In genomic region chr1:46719689-46720088, GRCh38 we compare ENCODE assay signal across 1 cellular context.
TF ChIP-seq lines count a peak whose summit lies in the region.

No MANE protein-coding gene starts in this region.

TF ChIP-seq in HEK293, 187 proteins besides CTCF, POLR2A, EP300 and RAD21 (continued from another document and continues in another):
- no peak for TF ChIP-seq ZSCAN18 (tag by site-specific recombination; IDR thresholded peaks at IDR 0.05)
- no peak for TF ChIP-seq ZNF514 (tag by site-specific recombination; IDR thresholded peaks at IDR 0.05)
- no peak for TF ChIP-seq ZSCAN4 (tag by site-specific recombination; IDR thresholded peaks at IDR 0.05)
- no peak for TF ChIP-seq ZNF792 (tag by site-specific recombination; IDR thresholded peaks at IDR 0.05)
- no peak for TF ChIP-seq ZNF449 (tag by site-specific recombination; IDR thresholded peaks at IDR 0.05)
- no peak for TF ChIP-seq ZNF121 (tag by site-specific recombination; IDR thresholded peaks at IDR 0.05)
- no peak for TF ChIP-seq AEBP2 (tag by site-specific recombination; IDR thresholded peaks at IDR 0.05; ENCODE audit: borderline replicate concordance)
- no peak for TF ChIP-seq ZBTB20 (tag by site-specific recombination; IDR thresholded peaks at IDR 0.05)
- no peak for TF ChIP-seq ZNF157 (tag by site-specific recombination; IDR thresholded peaks at IDR 0.05)
- no peak for TF ChIP-seq PRDM1 (tag by site-specific recombination; IDR thresholded peaks at IDR 0.05)
- TF ChIP-seq ZBTB1 (tag by site-specific recombination; IDR thresholded peaks at IDR 0.05): 0 out of 2 replicates have a peak, but pooled peaks have one; percentile 17
- no peak for TF ChIP-seq ZNF571 (tag by site-specific recombination; IDR thresholded peaks at IDR 0.05)
- no peak for TF ChIP-seq ZBTB10 (tag by site-specific recombination; IDR thresholded peaks at IDR 0.05)
- no peak for TF ChIP-seq ZSCAN5A (tag by site-specific recombination; IDR thresholded peaks at IDR 0.05)
- TF ChIP-seq ZSCAN30 (tag by site-specific recombination; IDR thresholded peaks at IDR 0.05): no peak
- TF ChIP-seq ZFP69B (tag by site-specific recombination; IDR thresholded peaks at IDR 0.05): no peak
- TF ChIP-seq MYNN (tag by site-specific recombination; IDR thresholded peaks at IDR 0.05; ENCODE audit: borderline replicate concordance): no peak
- TF ChIP-seq ZNF10 (tag by site-specific recombination; IDR thresholded peaks at IDR 0.05): peak; percentile 86; the same call in 1 of the 2 replicates
- 0 out of 2 replicates have a peak, but pooled peaks have one; percentile 42 for TF ChIP-seq TSHZ1 (tag by site-specific recombination; IDR thresholded peaks at IDR 0.05; ENCODE audit: borderline replicate concordance)
- TF ChIP-seq ZNF394 (tag by site-specific recombination; IDR thresholded peaks at IDR 0.05; ENCODE audit: borderline replicate concordance): no peak
- no peak for TF ChIP-seq ZNF37A (tag by site-specific recombination; IDR thresholded peaks at IDR 0.05)
- no peak for TF ChIP-seq TRIM28 (IDR thresholded peaks at IDR 0.05; ENCODE audit: borderline replicate concordance, low read length)
- no peak for TF ChIP-seq ZNF791 (tag by site-specific recombination; IDR thresholded peaks at IDR 0.05)
- TF ChIP-seq ZNF623 (tag by site-specific recombination; IDR thresholded peaks at IDR 0.05): no peak
- TF ChIP-seq WT1 (tag by site-specific recombination; IDR thresholded peaks at IDR 0.05): peak; percentile 99
- no peak for TF ChIP-seq RBAK (tag by site-specific recombination; IDR thresholded peaks at IDR 0.05)
- no peak for TF ChIP-seq ZNF549 (tag by site-specific recombination; IDR thresholded peaks at IDR 0.05)
- TF ChIP-seq ZBTB26 (tag by site-specific recombination; optimal IDR thresholded peaks at IDR 0.05): no peak
- no peak for TF ChIP-seq BCL11B (tag by site-specific recombination; IDR thresholded peaks at IDR 0.05; ENCODE audit: low read depth)
- TF ChIP-seq ZNF239 (tag by site-specific recombination; IDR thresholded peaks at IDR 0.05): no peak
- peak; percentile 83 for TF ChIP-seq ZNF843 (tag by site-specific recombination; IDR thresholded peaks at IDR 0.05)
- TF ChIP-seq ZNF423 (tag by site-specific recombination; IDR thresholded peaks at IDR 0.05): no peak
- no peak for TF ChIP-seq ZNF211 (tag by site-specific recombination; IDR thresholded peaks at IDR 0.05; ENCODE audit: low read depth)
- no peak for TF ChIP-seq ZNF501 (tag by site-specific recombination; IDR thresholded peaks at IDR 0.05)
- no peak for TF ChIP-seq ZSCAN23 (tag by site-specific recombination; IDR thresholded peaks at IDR 0.05)
- TF ChIP-seq ZNF148 (tag by site-specific recombination; IDR thresholded peaks at IDR 0.05; ENCODE audit: borderline replicate concordance): no peak
- TF ChIP-seq SP2 (tag by site-specific recombination; IDR thresholded peaks at IDR 0.05): no peak
- no peak for TF ChIP-seq ZNF473 (tag by site-specific recombination; IDR thresholded peaks at IDR 0.05)
- TF ChIP-seq HOXC10 (CRISPR knock-in tag; IDR thresholded peaks at IDR 0.05): no peak
- no peak for TF ChIP-seq SALL2 (tag by site-specific recombination; IDR thresholded peaks at IDR 0.05; ENCODE audit: borderline replicate concordance)
- no peak for TF ChIP-seq ZNF26 (tag by site-specific recombination; IDR thresholded peaks at IDR 0.05)
- TF ChIP-seq ZNF175 (tag by site-specific recombination; IDR thresholded peaks at IDR 0.05): no peak
- TF ChIP-seq BCL11A (tag by site-specific recombination; IDR thresholded peaks at IDR 0.05; ENCODE audit: low read depth): no peak
- peak; percentile 87 for TF ChIP-seq ZNF600 (tag by site-specific recombination; IDR thresholded peaks at IDR 0.05)
- TF ChIP-seq GLIS1 (tag by site-specific recombination; IDR thresholded peaks at IDR 0.05): no peak
